ENCODE assay signal across 17 cellular contexts in genomic region chr13:73983109-73983508, GRCh38.
"Had no signal": no experiment of that assay in that cellular context is flagged by ENCODE, and none has a peak within 500 bp of the region (broad histone marks: within the 10 kb centered on the region; RNA-seq: fewer than 3 reads in every experiment).

No MANE protein-coding gene starts in this region.

- H3K9me3 ChIP-seq: gastrocnemius medialis, suprapubic skin had no signal

- H2AFZ ChIP-seq: neural progenitor cell, parathyroid adenoma had no signal

- DNase-seq: activated CD4-positive, alpha-beta memory T cell treated with anti-CD3 and anti-CD28 coated beads, Interleukin-2, amount 10 ng/mL, durations not matched to agents 7 days and 5 days; activated CD4-positive, alpha-beta T cell treated with anti-CD3 and anti-CD28 coated beads for 4 hours; activated effector memory CD4-positive, alpha-beta T cell treated with anti-CD3 and anti-CD28 coated beads, Interleukin-2, amount 50 U/mL, for 16 hours; activated T-cell treated with anti-CD3 and anti-CD28 coated beads, Interleukin-2, amount 50 U/mL, for 4 hours; gastrocnemius medialis; left colon; mammary epithelial cell; naive B cell; retina; stimulated activated CD4-positive, alpha-beta T cell treated with anti-CD3 and anti-CD28 coated beads, Interleukin-4, amount 100 ng/mL, for 4 hours had no signal

- H3K4me3 ChIP-seq: gastrocnemius medialis, neural progenitor cell, smooth muscle cell, suprapubic skin had no signal

- H3K27me3 ChIP-seq: gastrocnemius medialis, neural progenitor cell, suprapubic skin had no signal

- H3K79me2 ChIP-seq: parathyroid adenoma had no signal

- H3K4me1 ChIP-seq: parathyroid adenoma, suprapubic skin had no signal

- H3K4me2 ChIP-seq: neural progenitor cell, smooth muscle cell had no signal

- H3K36me3 ChIP-seq: gastrocnemius medialis, neural progenitor cell, suprapubic skin had no signal

- ATAC-seq: activated naive CD4-positive, alpha-beta T cell treated with anti-CD3 and anti-CD28 coated beads, Interleukin-2, amount 50 U/mL, for 72 hours; activated T-cell treated with anti-CD3 and anti-CD28 coated beads, Interleukin-2, amount 50 U/mL, for 4 hours; gastrocnemius medialis; left colon; WTC11 had no signal

- H3K27ac ChIP-seq: epithelial cell of prostate, gastrocnemius medialis, neural progenitor cell, parathyroid adenoma, suprapubic skin had no signal
